8 cellular contexts compared by ENCODE assay signal in the genomic region with DNA sequence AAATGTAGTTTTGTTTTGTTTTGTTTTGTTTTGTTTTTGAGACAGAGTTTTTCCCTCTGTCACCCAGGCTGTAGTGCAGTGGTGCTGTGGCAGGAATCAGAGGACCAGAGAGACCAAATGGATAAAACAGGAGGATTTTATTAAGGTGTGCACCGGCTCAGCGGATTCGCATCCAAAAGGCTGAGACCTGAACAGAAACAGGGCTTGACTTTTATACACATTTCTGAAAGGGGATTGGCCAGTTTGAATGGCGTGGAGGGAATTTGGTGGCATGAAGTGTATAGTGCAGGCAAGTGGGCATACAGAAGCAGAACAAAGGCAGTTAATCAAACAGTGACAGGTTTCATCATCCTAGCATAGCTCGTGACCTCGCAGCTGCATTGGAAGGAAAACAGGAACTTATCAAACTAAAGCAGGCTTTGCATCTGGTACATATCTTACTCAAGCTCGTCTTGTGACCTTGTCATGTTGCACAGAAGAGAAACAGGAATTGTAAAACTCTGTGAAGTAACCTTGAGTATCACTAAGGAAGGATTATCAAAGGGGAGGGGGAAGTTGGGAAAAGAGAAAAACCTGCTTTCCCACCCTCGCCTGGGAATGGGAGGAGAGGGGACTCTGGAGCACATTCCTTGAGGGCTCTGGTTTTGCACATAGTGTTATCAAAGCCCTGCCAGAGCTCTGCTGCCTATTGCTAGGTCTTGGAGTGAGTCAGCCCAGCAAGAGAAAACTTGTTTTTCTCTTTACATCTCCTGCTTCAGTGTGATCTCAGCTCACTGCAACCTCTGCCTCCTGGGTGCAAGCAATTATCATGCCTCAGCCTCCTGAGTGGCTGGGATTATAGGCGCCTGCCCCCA. TPM values are rescaled to one million over a fixed set of nuclear protein-coding genes. Genes with fewer than 3 reads are reported as not detected.
A peak's percentile ranks its signal among the peaks of the same experiment; 100 is the strongest.
DNase-seq lines count a peak whose midpoint lies in the region; ATAC-seq, FAIRE-seq and TF ChIP-seq lines count a peak whose summit lies in the region.

No MANE protein-coding gene starts in this region.

- peaks cover 3 to 8% (median 6%) of the 10 kb centered on the region in 3 donors for H3K36me3 Mint-ChIP-seq in naive thymus-derived CD8-positive, alpha-beta T cell

- peaks cover 0 to 28% (median 4%) of the 10 kb centered on the region in 9 donors for H3K9me3 Mint-ChIP-seq in naive thymus-derived CD8-positive, alpha-beta T cell

- H3K36me3 ChIP-seq in kidney (ENCODE audit: control insufficient read depth in 1 of 2, insufficient read depth in 2 of 2, low read length in 2 of 2), result no peaks in the 10 kb centered on the region

- peak overlapping the region in 1 of 10 donors; percentile 17 for H3K27ac Mint-ChIP-seq in naive thymus-derived CD8-positive, alpha-beta T cell

- no peaks in the 10 kb centered on the region for H3K4me1 ChIP-seq in kidney (ENCODE audit: control insufficient read depth in 1 of 2, insufficient read depth in 1 of 2, low read depth in 1 of 2, low read length in 2 of 2)

- no peak for FAIRE-seq in kidney (lab: Jason Lieb, UNC)

- peaks cover 0 to 7% (median 0%) of the 10 kb centered on the region in 4 donors for H3K4me1 Mint-ChIP-seq in naive thymus-derived CD8-positive, alpha-beta T cell

- ATAC-seq in naive thymus-derived CD8-positive, alpha-beta T cell, result no peak

- H3K9me3 ChIP-seq in kidney (ENCODE audit: control insufficient read depth in 1 of 2, low read length in 2 of 2), result peaks cover 0 to 7% of the 10 kb centered on the region in 2 donors

- peaks cover 0 to 7% (median 4%) of the 10 kb centered on the region in 5 donors for H3K27me3 Mint-ChIP-seq in naive thymus-derived CD8-positive, alpha-beta T cell

- no peak overlapping the region for H3K4me3 Mint-ChIP-seq in naive thymus-derived CD8-positive, alpha-beta T cell

- H3K9ac ChIP-seq in kidney (ENCODE audit: low read length in 2 of 2), result no peak overlapping the region

- no peak for TF ChIP-seq POLR2A in NB4 (IDR thresholded peaks at IDR 0.05; ENCODE audit: extremely low read depth, insufficient read length)

- TF ChIP-seq CTCF in NB4 (IDR thresholded peaks at IDR 0.05; ENCODE audit: low read depth, low read length) (no peak), kidney (IDR thresholded peaks at IDR 0.05; ENCODE audit: borderline replicate concordance, extremely low read depth, insufficient read depth) (no peak)

- DNase-seq in AML-193 (lab: John Stamatoyannopoulos, UW), result peak; percentile 99 to 100
- peak; percentile 95 for DNase-seq in NB4 (ENCODE audit: low read depth)
- peak; percentile 24 to 95 for DNase-seq in dermis microvascular lymphatic vessel endothelial cell (ENCODE audit: low read depth in 2 of 2)
- DNase-seq in midbrain (lab: John Stamatoyannopoulos, UW), result peak; percentile 23
- no peak for DNase-seq in kidney
- DNase-seq in DMS53 treated with DMSO at 0.1 percent for 48 hours (lab: John Stamatoyannopoulos, UW; ENCODE audit: unreplicated experiment), result no peak
- DNase-seq in SHP77 treated with DMSO at 0.1 percent for 48 hours (lab: John Stamatoyannopoulos, UW), result no peak
- no peak for DNase-seq in naive thymus-derived CD8-positive, alpha-beta T cell

- intact Hi-C loops in kidney (cut with DNase I), result no loop called here

- H3K27ac ChIP-seq in kidney (ENCODE audit: low read depth in 2 of 2, low read length in 2 of 2), result no peak overlapping the region

- POLR2A ChIA-PET in naive thymus-derived CD8-positive, alpha-beta T cell (lab: Charles Lee), result no interaction called here

- H3K4me3 ChIP-seq in NB4 (ENCODE audit: low read depth, low read length) (peak overlapping the region; percentile 44), kidney (ENCODE audit: low read length in 2 of 2) (no peak overlapping the region)

RNA-seq across cellular contexts. Expression of a gene that starts 38.5 kb away (rescaled TPM):
- total RNA-seq in dermis microvascular lymphatic vessel endothelial cell, result 1.3 and 3.7 TPM in 2 replicates
- 4.7 TPM for total RNA-seq in kidney
- polyA plus RNA-seq in kidney (ENCODE audit: insufficient read depth, low read depth, low replicate concordance), result 7.0 TPM
- total RNA-seq in naive thymus-derived CD8-positive, alpha-beta T cell, result 10 to 100 TPM; 11.6 to 12.1 TPM
- polyA plus RNA-seq in naive thymus-derived CD8-positive, alpha-beta T cell, result 1 to 10 TPM in 1 of 3 donors, under 1 TPM in 2; 0.73 to 1.4 (median 0.75) TPM

Comparison
In these comparisons a context has a peak if more than half of its experiments do, and no peak if none do; other contexts are left out.
1. DNase-seq: peak in AML-193 (2 of 2), NB4 (single experiment), dermis microvascular lymphatic vessel endothelial cell (2 of 2) and midbrain (single experiment); none in kidney (single experiment), DMS53 treated with DMSO at 0.1 percent for 48 hours (single experiment), SHP77 treated with DMSO at 0.1 percent for 48 hours (single experiment) and naive thymus-derived CD8-positive, alpha-beta T cell (0 of 10).